In the genomic region with DNA sequence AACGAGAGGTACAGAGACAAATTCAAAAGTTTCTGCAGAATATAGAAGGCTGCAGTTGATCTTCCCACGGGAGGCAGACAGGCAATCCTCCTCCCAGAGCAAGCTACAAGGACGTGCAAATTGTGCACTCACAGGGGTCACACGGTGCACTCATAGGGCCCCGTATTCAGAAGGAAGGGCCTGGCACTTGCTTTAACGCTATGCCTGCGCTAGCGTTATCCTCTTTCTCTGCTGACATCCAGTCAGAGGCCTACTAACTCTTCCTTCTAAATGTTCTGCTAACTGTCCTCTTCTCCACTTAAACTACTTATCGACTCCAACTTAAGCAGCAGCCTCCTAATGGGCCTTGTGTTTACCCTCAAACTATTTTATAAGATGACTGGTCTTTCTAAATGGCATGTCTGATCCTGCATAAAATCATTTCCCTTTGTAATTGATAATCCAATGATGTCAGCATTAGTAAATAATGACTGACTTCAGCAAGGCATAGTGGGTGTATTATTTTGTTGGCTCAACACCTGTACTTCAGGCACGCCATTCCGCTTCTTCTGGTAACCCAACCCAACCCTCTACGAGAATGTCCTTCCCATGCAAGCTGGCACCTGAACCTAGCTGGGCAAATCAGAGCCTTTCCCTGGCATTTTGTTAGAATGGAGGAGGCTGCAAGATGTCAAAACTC, we compare ENCODE assay signal across 9 cellular contexts. TPM values are rescaled to one million over a fixed set of nuclear protein-coding genes. Genes with fewer than 3 reads are reported as not detected.
DNase-seq lines count a peak whose midpoint lies in the region; ATAC-seq and TF ChIP-seq lines count a peak whose summit lies in the region.
"Had no signal": no experiment of that assay in that cellular context is flagged by ENCODE, and none has a peak within 500 bp of the region (broad histone marks: within the 10 kb centered on the region; RNA-seq: fewer than 3 reads in every experiment).

No MANE protein-coding gene starts in this region.

- no peaks in the 10 kb centered on the region for H4K20me1 ChIP-seq in DOHH2 (ENCODE audit: control insufficient read depth, insufficient read depth, low read depth, low read length)

- no peaks in the 10 kb centered on the region for H3K9me3 Mint-ChIP-seq in osteocyte (ENCODE audit: unreplicated experiment)

- intact Hi-C loops in Panc1 (cut with micrococcal nuclease; ENCODE audit: unreplicated experiment): no loop called here

- peaks cover 2% of the 10 kb centered on the region for H3K36me3 Mint-ChIP-seq in osteocyte (ENCODE audit: unreplicated experiment)

- H3K4me3 Mint-ChIP-seq in osteocyte (ENCODE audit: unreplicated experiment): peak overlapping the region; percentile 31

- H3K4me1 ChIP-seq in DOHH2 (ENCODE audit: control insufficient read depth, low read length) (peaks cover 48% of the 10 kb centered on the region), Panc1 (ENCODE audit: control insufficient read depth, insufficient read depth, low read length) (peaks cover 23% of the 10 kb centered on the region)

- no peak overlapping the region for H3K27ac Mint-ChIP-seq in osteocyte (ENCODE audit: unreplicated experiment)

- H3K9me3 ChIP-seq in DOHH2 (ENCODE audit: control insufficient read depth, insufficient read depth, low read length): no peaks in the 10 kb centered on the region
- no peaks in the 10 kb centered on the region for H3K9me3 ChIP-seq in Panc1 (ENCODE audit: control insufficient read depth, insufficient read depth, low read depth, low read length)

- no peak for TF ChIP-seq CTCF in DOHH2 (IDR thresholded peaks at IDR 0.05; ENCODE audit: low read depth, low read length, poor library complexity, severe bottlenecking)
- TF ChIP-seq CTCF in Panc1 (IDR thresholded peaks at IDR 0.05): no peak
- TF ChIP-seq CTCF in osteocyte (IDR thresholded peaks at IDR 0.05): no peak

- H3K27ac ChIP-seq in DOHH2 (ENCODE audit: low read depth, low read length): no peak overlapping the region
- no peak overlapping the region for H3K27ac ChIP-seq in Panc1 (ENCODE audit: low read length)

- H3F3A ChIP-seq in DOHH2 (ENCODE audit: control insufficient read depth, insufficient read depth): peaks cover 3% of the 10 kb centered on the region; the same call in 1 of the 2 replicates

- CTCF ChIA-PET in Panc1 (lab: Charles Lee): interaction anchor here (0.5 kb wide), 1 partner anchor 411 kb away, joined by 4 read pairs; no protein-coding TSS in a partner anchor

- POLR2A ChIA-PET in Panc1 (lab: Charles Lee): no interaction called here

- ATAC-seq in Panc1 (no peak), esophagus mucosa (peak; percentile 81), GM19324 (IDR thresholded peaks at IDR 0.05; ENCODE audit: low FRiP score, unreplicated experiment) (no peak)

- H3K36me3 ChIP-seq in DOHH2 (ENCODE audit: control insufficient read depth, low read length) (peaks cover 30% of the 10 kb centered on the region), Panc1 (ENCODE audit: control insufficient read depth, insufficient read depth, low read length) (no peaks in the 10 kb centered on the region; the same call in 1 of the 2 replicates)

- peak overlapping the region; percentile 98 for H3K4me3 ChIP-seq in DOHH2 (ENCODE audit: low read length)
- no peak overlapping the region for H3K4me3 ChIP-seq in Panc1 (ENCODE audit: low read depth in 2 of 2, low read length in 2 of 2)

- no peaks in the 10 kb centered on the region for H3K9me2 ChIP-seq in DOHH2 (replicated peaks; ENCODE audit: control insufficient read depth, low read length)

- BruUV-seq in Panc1 (replicated peaks; lab: Mats Ljungman, UMichigan): TSS peak; percentile 59

- peaks cover 57% of the 10 kb centered on the region for H3K4me1 Mint-ChIP-seq in osteocyte (ENCODE audit: unreplicated experiment)

- DNase-seq in Panc1 (ENCODE audit: low read depth, low spot score): no peak
- DNase-seq in osteocyte (ENCODE audit: extremely low spot score, unreplicated experiment): no peak
- DNase-seq in medulla oblongata (ENCODE audit: extremely low spot score): no peak
- DNase-seq in MV-4-11 (lab: John Stamatoyannopoulos, UW): no peak
- no peak for DNase-seq in NCI-H1694 treated with DMSO at 0.1 percent for 48 hours (lab: John Stamatoyannopoulos, UW)
- DNase-seq: MM.1S had no signal

- H3K27me3 Mint-ChIP-seq in osteocyte (ENCODE audit: unreplicated experiment): no peaks in the 10 kb centered on the region

- in situ Hi-C loops in Panc1 (cut with HindIII; ENCODE audit: low pct_unique_long_range_greater_than_20kb, low sequenced_read_pairs): no loop called here

- peaks cover 72% of the 10 kb centered on the region for H3K79me2 ChIP-seq in DOHH2 (ENCODE audit: control insufficient read depth, low read length)

- H3K4me2 ChIP-seq in DOHH2 (ENCODE audit: low read length): peak overlapping the region; percentile 79

- H3K27me3 ChIP-seq in DOHH2 (ENCODE audit: control insufficient read depth, low read length) (no peaks in the 10 kb centered on the region), Panc1 (ENCODE audit: control insufficient read depth, insufficient read depth, low read length) (no peaks in the 10 kb centered on the region)

RNA-seq across cellular contexts. Expression of gene IFNGR1, which starts 2.2 kb away (rescaled TPM):
- total RNA-seq in Panc1 (2021; ENCODE audit: unreplicated experiment): 23.4 TPM
- polyA plus RNA-seq in Panc1 (2012; ENCODE audit: insufficient read length): 20.8 TPM
- 53.5 TPM for total RNA-seq in esophagus mucosa
- total RNA-seq in osteocyte: 33.4 and 36.1 TPM in 2 replicates

RNA-seq across cellular contexts. Expression of gene IL22RA2, which starts 43.6 kb away (rescaled TPM):
- not detected for total RNA-seq in Panc1 (2021; ENCODE audit: unreplicated experiment)
- polyA plus RNA-seq in Panc1 (2012; ENCODE audit: insufficient read length): not detected
- total RNA-seq in esophagus mucosa: not detected
- not detected in 2 replicates for total RNA-seq in osteocyte
